1 cellular context compared by ENCODE assay signal in genomic region chr4:39025552-39026085, GRCh38.
TF ChIP-seq lines count a peak whose summit lies in the region.

No MANE protein-coding gene starts in this region.

TF ChIP-seq in GM23338, 12 proteins besides CTCF, POLR2A, EP300 and RAD21:
- TF ChIP-seq REST (IDR thresholded peaks at IDR 0.05; ENCODE audit: unreplicated experiment) (no peak), JUNB (IDR thresholded peaks at IDR 0.05; ENCODE audit: unreplicated experiment) (no peak), ZNF114 (CRISPR knock-in tag; IDR thresholded peaks at IDR 0.05) (no peak), EZH2phosphoT487 (IDR thresholded peaks at IDR 0.05; ENCODE audit: unreplicated experiment) (no peak), ETS1 (IDR thresholded peaks at IDR 0.05) (no peak), EZH2 (IDR thresholded peaks at IDR 0.05; ENCODE audit: low read depth, unreplicated experiment) (no peak), NANOG (IDR thresholded peaks at IDR 0.05; ENCODE audit: borderline replicate concordance) (no peak), ZNF462 (CRISPR knock-in tag; IDR thresholded peaks at IDR 0.05) (no peak), CREB1 (CRISPR knock-in tag; IDR thresholded peaks at IDR 0.05; ENCODE audit: low read depth) (no peak), STAT1 (IDR thresholded peaks at IDR 0.05; ENCODE audit: unreplicated experiment) (no peak), ZNF331 (CRISPR knock-in tag; IDR thresholded peaks at IDR 0.05; ENCODE audit: low read depth) (no peak), POLR2AphosphoS5 (IDR thresholded peaks at IDR 0.05; ENCODE audit: low read depth) (no peak)
TF ChIP-seq in GM23338: peak in this region for 0.
